Comparison of ENCODE assay signal across 14 cellular contexts in the genomic region with DNA sequence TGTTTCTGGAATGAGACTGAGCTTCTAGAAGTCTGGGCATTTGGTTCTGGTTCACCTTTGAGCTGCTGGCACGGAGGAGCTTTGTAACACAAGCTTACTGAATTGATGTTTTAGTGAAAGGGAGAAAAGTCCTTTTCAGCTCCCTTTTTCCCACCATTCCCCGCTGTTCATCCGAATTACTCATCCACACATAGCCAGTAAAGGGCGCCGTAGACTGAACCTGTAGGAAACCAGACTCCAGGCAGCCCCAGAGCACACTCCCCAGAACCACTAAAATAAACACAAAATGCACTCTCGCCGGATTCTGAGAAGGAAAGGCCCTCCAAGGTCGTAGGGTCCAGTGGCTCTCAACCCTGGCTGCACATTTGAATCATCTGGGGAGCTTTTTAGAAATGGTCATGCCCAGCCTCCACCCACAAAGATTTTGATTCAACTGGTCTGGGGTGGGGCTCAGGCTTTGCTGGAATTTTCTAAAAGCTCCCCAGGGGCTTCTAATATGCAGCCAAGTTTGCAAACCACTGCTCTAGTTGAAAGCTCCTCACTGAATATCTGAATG. TPM values are rescaled to one million over a fixed set of nuclear protein-coding genes. Genes with fewer than 3 reads are reported as not detected.
A peak's percentile ranks its signal among the peaks of the same experiment; 100 is the strongest.
DNase-seq lines count a peak whose midpoint lies in the region; ATAC-seq, FAIRE-seq and TF ChIP-seq lines count a peak whose summit lies in the region.
"Had no signal": no experiment of that assay in that cellular context is flagged by ENCODE, and none has a peak within 500 bp of the region (broad histone marks: within the 10 kb centered on the region; RNA-seq: fewer than 3 reads in every experiment).

No MANE protein-coding gene starts in this region.

- FAIRE-seq in HepG2 (lab: Jason Lieb, UNC), result no peak
- FAIRE-seq: A204.1 had no signal

- no peaks in the 10 kb centered on the region for H4K20me1 ChIP-seq in HepG2 (ENCODE audit: insufficient read depth, low read length)

- WGBS in liver, result 28% methylated on average over 8 of the region's 8 CpGs
- WGBS in HepG2 (ENCODE audit: low lambda C conversion rate), result 3% methylated on average over 8 of the region's 8 CpGs
- 62 to 81% methylated on average over 5 to 7 of the region's 8 CpGs for WGBS in mesodermal cell (ENCODE audit: insufficient coverage in 2 of 2), 2 experiments

- POLR2A ChIA-PET in HepG2 (lab: Yijun Ruan, JAX), result interaction anchor here (0.9 kb wide), 1 partner anchor 10 kb away, joined by 3 read pairs; no protein-coding TSS in a partner anchor

- in situ Hi-C loops in HepG2 (cut with HindIII; ENCODE audit: extremely low pct_ligation_motif_present, low pct_unique_long_range_greater_than_20kb) (no loop called here), G401 (cut with HindIII; ENCODE audit: low sequenced_read_pairs) (no loop called here)

- H3K9me3 ChIP-seq in liver (ENCODE audit: control insufficient read depth in 4 of 4, low read length in 3 of 4), result no peaks in the 10 kb centered on the region
- no peaks in the 10 kb centered on the region for H3K9me3 ChIP-seq in HepG2 (ENCODE audit: low read length)
- H3K9me3 ChIP-seq in mesodermal cell (ENCODE audit: control insufficient read depth, low read length), result no peaks in the 10 kb centered on the region

- no peaks in the 10 kb centered on the region for H3K79me2 ChIP-seq in HepG2 (ENCODE audit: insufficient read depth, low read length)

- no peak for TF ChIP-seq EP300 in HepG2 (IDR thresholded peaks at IDR 0.05; ENCODE audit: low read depth in 2 of 2, low read length in 2 of 2)
- no peak for TF ChIP-seq EP300 in HepG2 (CRISPR knock-in tag; IDR thresholded peaks at IDR 0.05; ENCODE audit: borderline replicate concordance)

- TF ChIP-seq CTCF in liver (IDR thresholded peaks at IDR 0.05; ENCODE audit: low read depth, low read length, missing input control), result no peak
- TF ChIP-seq CTCF in HepG2 (CRISPR knock-in tag; IDR thresholded peaks at IDR 0.05), result no peak

- no peak for TF ChIP-seq POLR2A in HepG2 (IDR thresholded peaks at IDR 0.05; ENCODE audit: insufficient read depth in 1 of 2, low read depth in 2 of 2, low read length in 2 of 2)

- H3K4me1 ChIP-seq in liver (ENCODE audit: control insufficient read depth in 4 of 4, insufficient read depth in 4 of 4, low read length in 3 of 4) (peaks cover 7 to 22% (median 14%) of the 10 kb centered on the region in 4 donors), HepG2 (ENCODE audit: insufficient read depth, low read length) (peaks cover 18% of the 10 kb centered on the region), mesodermal cell (ENCODE audit: control insufficient read depth, insufficient read depth, low read length, poor library complexity, severe bottlenecking) (peaks cover 44% of the 10 kb centered on the region)

- TF ChIP-seq RAD21 in liver (IDR thresholded peaks at IDR 0.05) (peak; percentile 29 to 45), HepG2 (CRISPR knock-in tag; IDR thresholded peaks at IDR 0.05) (no peak)

- H3K9ac ChIP-seq in liver (ENCODE audit: low read depth in 1 of 2, low read length in 2 of 2) (no peak overlapping the region), HepG2 (ENCODE audit: insufficient read depth, low read depth, low read length) (no peak overlapping the region)

- H3K27me3 ChIP-seq in liver (ENCODE audit: control insufficient read depth in 4 of 4, insufficient read depth in 4 of 4, low read length in 3 of 4) (no peaks in the 10 kb centered on the region), HepG2 (ENCODE audit: control insufficient read depth in 1 of 2, insufficient read depth in 2 of 2, low read length in 2 of 2) (peaks cover 4 to 61% of the 10 kb centered on the region in 2 experiments; a peak in 4 of 5 replicates)

- H3K27ac ChIP-seq in liver (ENCODE audit: low read depth in 1 of 2, low read length in 2 of 2), result peak overlapping the region; percentile 17 to 23
- no peak overlapping the region for H3K27ac ChIP-seq in HepG2 (ENCODE audit: extremely low read length, insufficient read depth, low read length)
- H3K27ac ChIP-seq in mesodermal cell (ENCODE audit: low read depth, low read length, severe bottlenecking), result peak overlapping the region; percentile 62

- no TSS peak for BruUV-seq in HepG2 (replicated peaks; lab: Mats Ljungman, UMichigan)

- CTCF ChIA-PET in HepG2 (lab: Yijun Ruan, JAX; ENCODE audit: low intra/inter-chr PET ratio, low total read pairs), result no interaction called here

- no peak overlapping the region for H2AFZ ChIP-seq in HepG2 (ENCODE audit: low read length)

- H3K36me3 ChIP-seq in liver (ENCODE audit: control insufficient read depth in 4 of 4, insufficient read depth in 3 of 4, low read depth in 1 of 4, low read length in 3 of 4), result no peaks in the 10 kb centered on the region
- no peaks in the 10 kb centered on the region for H3K36me3 ChIP-seq in HepG2 (replicated peaks in 1 of 2; ENCODE audit: control insufficient read depth in 1 of 2, insufficient read depth in 2 of 2, low read length in 2 of 2)
- peaks cover 11% of the 10 kb centered on the region for H3K36me3 ChIP-seq in mesodermal cell (ENCODE audit: control insufficient read depth, insufficient read depth, low read length)

- no peak for DNase-seq in HepG2 (ENCODE audit: low spot score)
- DNase-seq in fibroblast of gingiva (ENCODE audit: low read depth), result peak; percentile 22
- DNase-seq in G401 (ENCODE audit: low spot score), result no peak
- DNase-seq in NCI-H226, result no peak
- no peak for DNase-seq in stimulated activated CD4-positive, alpha-beta T cell treated with anti-CD3 and anti-CD28 coated beads, Interleukin-4, amount 100 ng/mL, for 24 hours
- DNase-seq: activated naive CD8-positive, alpha-beta T cell treated with anti-CD3 and anti-CD28 coated beads, Interleukin-2, amount 50 U/mL, for 24 hours; KG1; stimulated activated CD4-positive, alpha-beta T cell treated with anti-CD3 and anti-CD28 coated beads, Interleukin-2, amount 100 ng/mL, for 48 hours; stimulated activated naive CD4-positive, alpha-beta T cell treated with Interleukin-2 at 50 U/mL for 16 hours; T-helper 2 cell had no signal

- no peak for ATAC-seq in HepG2
- no peak for ATAC-seq in GM18517 (IDR thresholded peaks at IDR 0.05; ENCODE audit: unreplicated experiment)
- ATAC-seq: activated naive CD8-positive, alpha-beta T cell treated with anti-CD3 and anti-CD28 coated beads, Interleukin-2, amount 50 U/mL, for 24 hours had no signal

- H3K4me3 ChIP-seq in liver (ENCODE audit: low read depth in 1 of 3, low read length in 3 of 3) (no peak overlapping the region), HepG2 (replicated peaks in 1 of 3; ENCODE audit: insufficient read depth in 1 of 3, low read depth in 2 of 3, low read length in 3 of 3) (no peak overlapping the region), mesodermal cell (ENCODE audit: extremely low read depth, insufficient read depth, low read length, poor library complexity, severe bottlenecking) (no peak overlapping the region)

- no peak overlapping the region for H3K4me2 ChIP-seq in HepG2 (ENCODE audit: low read depth, low read length)

- intact Hi-C loops in HepG2 (cut with micrococcal nuclease; ENCODE audit: unreplicated experiment), result no loop called here

TF ChIP-seq in liver, 16 proteins besides CTCF, POLR2A, EP300 and RAD21 (continues in another document):
- TF ChIP-seq MAX (IDR thresholded peaks at IDR 0.05) (peak; percentile 23), YY1 (IDR thresholded peaks at IDR 0.05) (peak; percentile 21), SP1 (IDR thresholded peaks at IDR 0.05) (peak; percentile 61), HNF4A (conservative IDR thresholded peaks at IDR 0.05) (peak; percentile 51 to 65), NR2F2 (IDR thresholded peaks at IDR 0.05) (peak; percentile 66)

TF ChIP-seq in HepG2, 621 proteins besides CTCF, POLR2A, EP300 and RAD21 (continues in another document):
- TF ChIP-seq ZNF747 (CRISPR knock-in tag; IDR thresholded peaks at IDR 0.05; ENCODE audit: borderline replicate concordance), result no peak
- no peak for TF ChIP-seq ZNF704 (CRISPR knock-in tag; IDR thresholded peaks at IDR 0.05; ENCODE audit: borderline replicate concordance)
- TF ChIP-seq JUN (CRISPR knock-in tag; IDR thresholded peaks at IDR 0.05), result no peak
- no peak for TF ChIP-seq ZNF121 (CRISPR knock-in tag; IDR thresholded peaks at IDR 0.05)

RNA-seq across cellular contexts. Expression of gene TCF7L1, which starts 29.6 kb away (rescaled TPM):
- total RNA-seq in liver (1 to 10 TPM; 1.6 to 3.6 TPM), HepG2 (2016; rRNA removed; fragmentation: Illumina TruSeq; extraction: Trizol) (0.04 and 0.08 TPM in 2 replicates)
- polyA plus RNA-seq in liver (1 to 10 TPM; 6.0 TPM), HepG2 (2011; rRNA removed) (0.15 and 0.24 TPM in 2 replicates)
- total RNA-seq in HepG2 (2016; cell fraction: cytosol; rRNA removed; fragmentation: Illumina TruSeq; extraction: Trizol; ENCODE audit: low read depth), result not detected in 2 replicates
- total RNA-seq in HepG2 (2016; cell fraction: insoluble cytoplasmic fraction; rRNA removed; fragmentation: Illumina TruSeq; extraction: Trizol), result 0.04 and 0.07 TPM in 2 replicates
- total RNA-seq in HepG2 (2016; cell fraction: membrane; rRNA removed; fragmentation: Illumina TruSeq; extraction: Trizol), result 0.06 and 0.07 TPM in 2 replicates
- not detected in 2 replicates for total RNA-seq in HepG2 (2016; cell fraction: nucleus; rRNA removed; fragmentation: Illumina TruSeq; extraction: Trizol)
- polyA plus RNA-seq in HepG2 (2011; cell fraction: cytosol; rRNA removed), result 0.09 and 0.12 TPM in 2 replicates
- polyA plus RNA-seq in HepG2 (2011; cell fraction: nucleus; rRNA removed), result 0.90 and 1.0 TPM in 2 replicates
- 2.6 and 2.7 TPM in 2 replicates for polyA plus RNA-seq in HepG2 (2012)
- 0.12 and 0.14 TPM in 2 replicates for polyA plus RNA-seq in HepG2 (2016; cell fraction: cytosol; fragmentation: Illumina TruSeq; extraction: Trizol; ENCODE audit: low read depth)
- polyA plus RNA-seq in HepG2 (2016; cell fraction: insoluble cytoplasmic fraction; fragmentation: Illumina TruSeq; extraction: Trizol; ENCODE audit: low read depth), result 0.46 and 0.48 TPM in 2 replicates
- polyA plus RNA-seq in HepG2 (2016; cell fraction: membrane; fragmentation: Illumina TruSeq; extraction: Trizol; ENCODE audit: low read depth), result 0.37 and 0.49 TPM in 2 replicates
- 0.55 and 0.99 TPM in 2 replicates for polyA plus RNA-seq in HepG2 (2016; cell fraction: nucleus; fragmentation: Illumina TruSeq; extraction: Trizol; ENCODE audit: insufficient read depth, low read depth)
- polyA minus RNA-seq in HepG2 (2011; rRNA and poly(A)+ RNA removed; ENCODE audit: low replicate concordance), result 0.05 and 0.28 TPM in 2 replicates
- polyA minus RNA-seq in HepG2 (2011; cell fraction: cytosol; rRNA and poly(A)+ RNA removed), result not detected in 2 replicates
- polyA minus RNA-seq in HepG2 (2011; cell fraction: nucleus; rRNA and poly(A)+ RNA removed), result 0.13 and 0.25 TPM in 2 replicates
- polyA plus RNA-seq in mesodermal cell (2013, experiment 1 of 2), result 40.4 TPM
- 32.4 TPM for polyA plus RNA-seq in mesodermal cell (2013, experiment 2 of 2)
- 0.37 and 0.44 TPM in 2 replicates for total RNA-seq in G401 (2014; rRNA removed; shearing (Covaris generic))
